ENCODE assay signal across 27 cellular contexts in genomic region chr21:23316190-23316589, GRCh38.
"Had no signal": no experiment of that assay in that cellular context is flagged by ENCODE, and none has a peak within 500 bp of the region (broad histone marks: within the 10 kb centered on the region; RNA-seq: fewer than 3 reads in every experiment).

No MANE protein-coding gene starts in this region.

- H3K4me1 ChIP-seq: stomach, suprapubic skin, testis, thyroid gland, tibial artery, tibial nerve, transverse colon, upper lobe of left lung, upper lobe of right lung, uterus, vagina had no signal

- H3K27ac ChIP-seq: stomach, suprapubic skin, testis, thoracic aorta, thyroid gland, tibial artery, tibial nerve, transverse colon, upper lobe of left lung, upper lobe of right lung, uterus, vagina had no signal

- H3K36me3 ChIP-seq: stomach, suprapubic skin, thoracic aorta, thyroid gland, tibial artery, tibial nerve, transverse colon, upper lobe of left lung, upper lobe of right lung, uterus, vagina had no signal

- DNase-seq: stimulated activated CD4-positive, alpha-beta T cell treated with anti-CD3 and anti-CD28 coated beads, Interleukin-2, amount 100 ng/mL, for 48 hours; stimulated activated CD4-positive, alpha-beta T cell treated with anti-CD3 and anti-CD28 coated beads, Interleukin-4, amount 100 ng/mL, for 1 hour; stimulated activated CD4-positive, alpha-beta T cell treated with anti-CD3 and anti-CD28 coated beads, Interleukin-4, amount 100 ng/mL, for 24 hours; stimulated activated CD4-positive, alpha-beta T cell treated with anti-CD3 and anti-CD28 coated beads, Interleukin-4, amount 100 ng/mL, for 4 hours; stimulated activated CD8-positive, alpha-beta memory T cell treated with anti-CD3 and anti-CD28 coated beads, Interleukin-4, amount 100 ng/mL, for 48 hours; stimulated activated naive B cell treated with anti-CD40 and anti-IgM and Interleukin-4, amounts not matched to agents 10 μg/mL and 1 μg/mL and 100 μg/mL, for 72 hours; stimulated activated naive CD4-positive, alpha-beta T cell; stimulated activated naive CD4-positive, alpha-beta T cell treated with Interleukin-2 at 50 U/mL for 16 hours; stimulated activated naive CD8-positive, alpha-beta T cell treated with anti-CD3 and anti-CD28 coated beads, Interleukin-15, amount 100 ng/mL, for 72 hours; stimulated activated naive CD8-positive, alpha-beta T cell treated with anti-CD3 and anti-CD28 coated beads, Interleukin-15, Interleukin-2, amounts not matched to agents 100 U/mL and 50 U/mL, for 24 hours; stomach; substantia nigra; testis; thyroid gland; tibial artery; transverse colon; trophoblast cell; upper lobe of left lung; upper lobe of right lung; uterus had no signal

- ATAC-seq: stimulated activated effector memory CD8-positive, alpha-beta T cell treated with anti-CD3 and anti-CD28 coated beads, Interleukin-12 subunit alpha, Interleukin-12 subunit beta, amount 100 ng/mL, for 72 hours; stimulated activated memory B cell treated with anti-CD40 and anti-IgM and Interleukin-4, amounts not matched to agents 10 μg/mL and 1 μg/mL and 100 μg/mL, for 72 hours; stimulated activated naive B cell treated with anti-CD40 and anti-IgM and Interleukin-4, amounts not matched to agents 10 μg/mL and 1 μg/mL and 100 μg/mL, for 72 hours; stimulated activated naive CD8-positive, alpha-beta T cell treated with anti-CD3 and anti-CD28 coated beads, Interleukin-15, amount 100 ng/mL, for 72 hours; stimulated activated naive CD8-positive, alpha-beta T cell treated with anti-CD3 and anti-CD28 coated beads, Interleukin-15, Interleukin-2, amounts not matched to agents 100 U/mL and 50 U/mL, for 24 hours; upper lobe of right lung had no signal

- H3K4me3 ChIP-seq: stomach, suprapubic skin, testis, thoracic aorta, thyroid gland, tibial artery, tibial nerve, transverse colon, upper lobe of left lung, upper lobe of right lung, uterus, vagina had no signal

- FAIRE-seq: urothelium cell line had no signal

- H3K27me3 ChIP-seq: stomach, suprapubic skin, testis, thyroid gland, tibial artery, tibial nerve, transverse colon, upper lobe of left lung, upper lobe of right lung, uterus, vagina had no signal

- H3K9me3 ChIP-seq: suprapubic skin, testis, thoracic aorta, thyroid gland, tibial artery, tibial nerve, upper lobe of left lung, upper lobe of right lung, uterus, vagina had no signal
